ENCODE assay signal across 30 cellular contexts in the genomic region with DNA sequence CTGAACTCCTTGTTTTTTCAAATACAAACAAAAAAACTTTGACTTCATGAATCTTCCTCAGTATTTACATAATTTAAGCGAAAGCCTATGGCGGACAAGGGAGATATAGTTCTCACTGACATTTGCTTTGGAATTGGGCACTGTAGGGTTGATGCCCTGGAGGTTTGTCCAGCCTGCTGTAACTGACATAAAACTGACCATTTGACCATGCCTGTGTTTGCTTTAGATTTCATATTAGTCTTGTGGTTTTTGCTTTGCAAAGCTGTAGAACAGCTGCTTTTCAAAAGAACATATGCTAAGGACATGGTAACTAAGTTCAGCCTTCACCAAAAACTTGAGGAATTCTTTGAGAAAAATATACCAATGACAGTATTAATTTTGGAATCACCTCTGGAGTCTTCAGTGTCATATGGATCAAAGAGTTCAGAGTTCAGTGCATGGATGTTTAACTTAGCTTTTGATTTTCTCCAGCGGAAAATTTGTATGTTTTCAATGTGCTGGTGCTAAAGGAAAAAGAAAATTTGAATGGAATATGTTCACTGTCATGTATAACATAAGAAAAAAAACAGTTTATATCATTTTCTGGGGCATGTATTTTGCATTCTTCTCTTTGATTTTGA.
"Had no signal": no experiment of that assay in that cellular context is flagged by ENCODE, and none has a peak within 500 bp of the region (broad histone marks: within the 10 kb centered on the region; RNA-seq: fewer than 3 reads in every experiment).

No MANE protein-coding gene starts in this region.

- H3K9me3 ChIP-seq: Peyer's patch had no signal

- H3K27ac Mint-ChIP-seq: activated B cell treated with CpG ODN at 0.5 μM for 24 hours; activated CD4-positive, alpha-beta memory T cell treated with anti-CD3 and anti-CD28 coated beads, Interleukin-2, amount 10 ng/mL, durations not matched to agents 7 days and 5 days; activated CD8-positive, alpha-beta memory T cell treated with anti-CD3 and anti-CD28 coated beads, Interleukin-2, amount 10 ng/mL, durations not matched to agents 7 days and 5 days; activated naive CD4-positive, alpha-beta T cell treated with anti-CD3 and anti-CD28 coated beads, Interleukin-2, amount 10 ng/mL, durations not matched to agents 7 days and 5 days; activated naive CD8-positive, alpha-beta T cell; T-helper 1 cell treated with Interleukin-12 subunit alpha and Interleukin-12 subunit beta and Interleukin-4 antibody, amounts not matched to agents 30 μg/mL and 1 μg/mL, for 36 hours had no signal

- H3K27me3 Mint-ChIP-seq: activated B cell treated with CpG ODN at 0.5 μM for 24 hours; activated CD4-positive, alpha-beta memory T cell treated with anti-CD3 and anti-CD28 coated beads, Interleukin-2, amount 10 ng/mL, durations not matched to agents 7 days and 5 days; activated CD8-positive, alpha-beta memory T cell treated with anti-CD3 and anti-CD28 coated beads, Interleukin-2, amount 10 ng/mL, durations not matched to agents 7 days and 5 days; activated naive CD4-positive, alpha-beta T cell treated with anti-CD3 and anti-CD28 coated beads, Interleukin-2, amount 10 ng/mL, durations not matched to agents 7 days and 5 days; activated naive CD8-positive, alpha-beta T cell; central memory CD8-positive, alpha-beta T cell had no signal

- DNase-seq: activated B cell treated with CpG ODN at 0.5 μM for 24 hours; activated CD4-positive, alpha-beta memory T cell treated with anti-CD3 and anti-CD28 coated beads, Interleukin-2, amount 10 ng/mL, durations not matched to agents 7 days and 5 days; activated CD4-positive, alpha-beta T cell treated with anti-CD3 and anti-CD28 coated beads for 4 hours; activated CD4-positive, CD25-positive, alpha-beta regulatory T cell treated with anti-CD3 and anti-CD28 coated beads, Interleukin-2, amount 50 U/mL, for 72 hours; activated CD8-positive, alpha-beta memory T cell treated with anti-CD3 and anti-CD28 coated beads for 24 hours; activated CD8-positive, alpha-beta memory T cell treated with anti-CD3 and anti-CD28 coated beads, Interleukin-2, amount 10 ng/mL, durations not matched to agents 7 days and 5 days; activated CD8-positive, alpha-beta memory T cell treated with anti-CD3 and anti-CD28 coated beads, Interleukin-2, amount 50 U/mL, for 48 hours; activated effector memory CD4-positive, alpha-beta T cell treated with Interleukin-2 at 50 U/mL for 16 hours; activated naive CD4-positive, alpha-beta T cell treated with anti-CD3 and anti-CD28 coated beads, Interleukin-2, amount 10 ng/mL, durations not matched to agents 7 days and 5 days; activated T-cell treated with anti-CD3 and anti-CD28 coated beads, Interleukin-2, amount 50 U/mL, for 48 hours; amniotic stem cell; aorta; brain microvascular endothelial cell; NCI-H1105; NCI-H1417 treated with DMSO at 0.1 percent for 48 hours; NCI-H187 treated with DMSO at 0.1 percent for 48 hours; NCI-H2081; NCI-H226; NCI-H446 treated with DMSO at 0.1 percent for 48 hours; NCI-H524; Peyer's patch; SIG-M5 had no signal

- H3K36me3 ChIP-seq: brain microvascular endothelial cell, cardiac muscle cell, Peyer's patch had no signal

- H3K4me3 Mint-ChIP-seq: activated B cell treated with CpG ODN at 0.5 μM for 24 hours; activated CD4-positive, alpha-beta memory T cell treated with anti-CD3 and anti-CD28 coated beads, Interleukin-2, amount 10 ng/mL, durations not matched to agents 7 days and 5 days; activated CD8-positive, alpha-beta memory T cell treated with anti-CD3 and anti-CD28 coated beads, Interleukin-2, amount 10 ng/mL, durations not matched to agents 7 days and 5 days; activated naive CD4-positive, alpha-beta T cell treated with anti-CD3 and anti-CD28 coated beads, Interleukin-2, amount 10 ng/mL, durations not matched to agents 7 days and 5 days; activated naive CD8-positive, alpha-beta T cell; central memory CD8-positive, alpha-beta T cell; T-helper 1 cell treated with Interleukin-12 subunit alpha and Interleukin-12 subunit beta and Interleukin-4 antibody, amounts not matched to agents 30 μg/mL and 1 μg/mL, for 36 hours had no signal

- H3K36me3 Mint-ChIP-seq: activated CD8-positive, alpha-beta memory T cell treated with anti-CD3 and anti-CD28 coated beads, Interleukin-2, amount 10 ng/mL, durations not matched to agents 7 days and 5 days; activated naive CD4-positive, alpha-beta T cell treated with anti-CD3 and anti-CD28 coated beads, Interleukin-2, amount 10 ng/mL, durations not matched to agents 7 days and 5 days; activated naive CD8-positive, alpha-beta T cell had no signal

- H3K27me3 ChIP-seq: brain microvascular endothelial cell, cardiac muscle cell, Peyer's patch had no signal

- H3K4me1 ChIP-seq: Peyer's patch had no signal

- H3K4me3 ChIP-seq: cardiac muscle cell, K562, Peyer's patch had no signal

- H3K9me3 Mint-ChIP-seq: activated CD4-positive, alpha-beta memory T cell treated with anti-CD3 and anti-CD28 coated beads, Interleukin-2, amount 10 ng/mL, durations not matched to agents 7 days and 5 days; activated naive CD4-positive, alpha-beta T cell treated with anti-CD3 and anti-CD28 coated beads, Interleukin-2, amount 10 ng/mL, durations not matched to agents 7 days and 5 days; central memory CD8-positive, alpha-beta T cell; T-helper 1 cell treated with Interleukin-12 subunit alpha and Interleukin-12 subunit beta and Interleukin-4 antibody, amounts not matched to agents 30 μg/mL and 1 μg/mL, for 36 hours had no signal

- H3K27ac ChIP-seq: brain microvascular endothelial cell, cardiac muscle cell, Peyer's patch, RWPE1, VCaP had no signal

- ATAC-seq: activated CD8-positive, alpha-beta memory T cell treated with anti-CD3 and anti-CD28 coated beads, Interleukin-2, amount 10 ng/mL, durations not matched to agents 7 days and 5 days; K562; Right ventricle myocardium inferior had no signal

- H3K4me1 Mint-ChIP-seq: activated B cell treated with CpG ODN at 0.5 μM for 24 hours; activated CD4-positive, alpha-beta memory T cell treated with anti-CD3 and anti-CD28 coated beads, Interleukin-2, amount 10 ng/mL, durations not matched to agents 7 days and 5 days; activated CD8-positive, alpha-beta memory T cell treated with anti-CD3 and anti-CD28 coated beads, Interleukin-2, amount 10 ng/mL, durations not matched to agents 7 days and 5 days; activated naive CD4-positive, alpha-beta T cell treated with anti-CD3 and anti-CD28 coated beads, Interleukin-2, amount 10 ng/mL, durations not matched to agents 7 days and 5 days; central memory CD8-positive, alpha-beta T cell had no signal
